Comparison of ENCODE assay signal across 8 cellular contexts in genomic region chr5:116137544-116138378, GRCh38. TPM values are rescaled to one million over a fixed set of nuclear protein-coding genes. Genes with fewer than 3 reads are reported as not detected.
DNase-seq lines count a peak whose midpoint lies in the region; ATAC-seq, FAIRE-seq and TF ChIP-seq lines count a peak whose summit lies in the region.

No MANE protein-coding gene starts in this region.

- H2AFZ ChIP-seq in endothelial cell of umbilical vein (ENCODE audit: low read depth, low read length): no peak overlapping the region

- FAIRE-seq in GM12892 (lab: Jason Lieb, UNC): peak; percentile 81
- peak; percentile 86 for FAIRE-seq in RCC 7860 (lab: Jason Lieb, UNC)
- FAIRE-seq in endothelial cell of umbilical vein (lab: Jason Lieb, UNC): peak; percentile 42

- no peaks in the 10 kb centered on the region for H3K79me2 ChIP-seq in endothelial cell of umbilical vein (ENCODE audit: control insufficient read depth, insufficient read depth, low read length)

- BruUV-seq in endothelial cell of umbilical vein (replicated peaks; lab: Mats Ljungman, UMichigan): no TSS peak

- no peak overlapping the region for H3K9ac ChIP-seq in endothelial cell of umbilical vein (replicated peaks; ENCODE audit: extremely low read depth, insufficient read depth, low read length)

- H3K4me2 ChIP-seq in endothelial cell of umbilical vein (ENCODE audit: insufficient read depth, low read length): no peak overlapping the region

- DNase-seq in AG08396 (ENCODE audit: low spot score) (peak; percentile 18), GM12892 (ENCODE audit: insufficient read length) (no peak), Kasumi-1 (lab: John Stamatoyannopoulos, UW) (peak; percentile 75 to 78), RCC 7860 (ENCODE audit: low spot score) (peak; percentile 43), endothelial cell of umbilical vein (ENCODE audit: low read depth, low spot score) (peak; percentile 71), T-helper 9 cell (no peak)
- peak in 7 of 9 donors; percentile 14 to 47 (median 38) for DNase-seq in naive thymus-derived CD4-positive, alpha-beta T cell
- DNase-seq in stimulated activated CD4-positive, alpha-beta T cell treated with anti-CD3 and anti-CD28 coated beads, Interleukin-12 subunit alpha, Interleukin-12 subunit beta, amount 100 ng/mL, for 4 hours: no peak

- no peaks in the 10 kb centered on the region for H4K20me1 ChIP-seq in endothelial cell of umbilical vein (replicated peaks; ENCODE audit: control insufficient read depth, extremely low read depth, insufficient read depth, low read length)

- peak; percentile 64 for ATAC-seq in naive thymus-derived CD4-positive, alpha-beta T cell

- dilution Hi-C loops in endothelial cell of umbilical vein (cut with MboI; ENCODE audit: extremely low pct_ligation_motif_present, low sequenced_read_pairs): no loop called here

- peaks cover 2% of the 10 kb centered on the region for H3K4me1 ChIP-seq in endothelial cell of umbilical vein (ENCODE audit: control insufficient read depth, extremely low read depth, insufficient read depth, low read length)
- H3K4me1 ChIP-seq in naive thymus-derived CD4-positive, alpha-beta T cell (ENCODE audit: control insufficient read depth in 2 of 2, insufficient read depth in 2 of 2, low read length in 2 of 2): no peaks in the 10 kb centered on the region

- no peaks in the 10 kb centered on the region for H3K9me3 Mint-ChIP-seq in naive thymus-derived CD4-positive, alpha-beta T cell

- intact Hi-C loops in endothelial cell of umbilical vein (cut with micrococcal nuclease): loop anchor here (1.0 to 5.0 kb wide), 3 partner anchors 250 to 438 kb away; no protein-coding TSS in a partner anchor
- intact Hi-C loops in naive thymus-derived CD4-positive, alpha-beta T cell (cut with micrococcal nuclease): loop anchor here (1.0 to 5.0 kb wide), 3 partner anchors 420 to 811 kb away; no protein-coding TSS in a partner anchor

- no peaks in the 10 kb centered on the region for H3K9me3 ChIP-seq in endothelial cell of umbilical vein (replicated peaks; ENCODE audit: control insufficient read depth, insufficient read depth, low read length)
- H3K9me3 ChIP-seq in naive thymus-derived CD4-positive, alpha-beta T cell (ENCODE audit: control insufficient read depth in 2 of 3, low read length in 3 of 3): no peaks in the 10 kb centered on the region

- no peaks in the 10 kb centered on the region for H3K27me3 ChIP-seq in endothelial cell of umbilical vein (ENCODE audit: control insufficient read depth in 2 of 2, insufficient read depth in 2 of 2, low read length in 2 of 2)
- H3K27me3 ChIP-seq in naive thymus-derived CD4-positive, alpha-beta T cell (ENCODE audit: control insufficient read depth in 2 of 2, insufficient read depth in 2 of 2, low read length in 2 of 2): no peaks in the 10 kb centered on the region

- H3K4me1 Mint-ChIP-seq in naive thymus-derived CD4-positive, alpha-beta T cell: peaks cover 8 to 50% (median 30%) of the 10 kb centered on the region in 7 donors

- TF ChIP-seq CTCF in endothelial cell of umbilical vein (IDR thresholded peaks at IDR 0.05; ENCODE audit: extremely low read depth in 1 of 2, insufficient read depth in 1 of 2, low read depth in 1 of 2, low read length in 2 of 2): peak; percentile 52 to 60

- peak overlapping the region in 7 of 9 donors; percentile 28 to 78 (median 58) for H3K27ac Mint-ChIP-seq in naive thymus-derived CD4-positive, alpha-beta T cell

- POLR2A ChIA-PET in endothelial cell of umbilical vein (lab: Charles Lee): no interaction called here
- POLR2A ChIA-PET in naive thymus-derived CD4-positive, alpha-beta T cell (lab: Charles Lee): no interaction called here

- H3K36me3 Mint-ChIP-seq in naive thymus-derived CD4-positive, alpha-beta T cell: peaks cover 0 to 22% (median 4%) of the 10 kb centered on the region in 5 donors

- no peak overlapping the region for H3K27ac ChIP-seq in endothelial cell of umbilical vein (ENCODE audit: insufficient read depth, low read depth, low read length)
- H3K27ac ChIP-seq in naive thymus-derived CD4-positive, alpha-beta T cell (ENCODE audit: low read depth, low read length): no peak overlapping the region

- TF ChIP-seq POLR2A in GM12892 (IDR thresholded peaks at IDR 0.05; ENCODE audit: low read depth, low read length): no peak
- TF ChIP-seq POLR2A in endothelial cell of umbilical vein (IDR thresholded peaks at IDR 0.05; ENCODE audit: low read depth, low read length): no peak

- no peaks in the 10 kb centered on the region for H3K36me3 ChIP-seq in endothelial cell of umbilical vein (ENCODE audit: control insufficient read depth in 2 of 2, extremely low read depth in 1 of 2, insufficient read depth in 2 of 2, low read length in 2 of 2)
- no peaks in the 10 kb centered on the region for H3K36me3 ChIP-seq in naive thymus-derived CD4-positive, alpha-beta T cell (ENCODE audit: control insufficient read depth in 2 of 3, insufficient read depth in 3 of 3, low read length in 3 of 3)

- CTCF ChIA-PET in endothelial cell of umbilical vein (lab: Charles Lee): interaction anchor here (0.7 to 1.9 kb wide), 11 partner anchors 9 to 502 kb away, joined by 3 to 8 read pairs (median 3); partner anchors contain the start of gene SEMA6A
- CTCF ChIA-PET in naive thymus-derived CD4-positive, alpha-beta T cell (lab: Charles Lee): interaction anchor here (0.6 to 0.8 kb wide), 4 partner anchors 8 to 1188 kb away, joined by 3 read pairs; no protein-coding TSS in a partner anchor

- no peaks in the 10 kb centered on the region for H3K9me1 ChIP-seq in endothelial cell of umbilical vein (replicated peaks; ENCODE audit: control insufficient read depth, extremely low read depth, insufficient read depth, low read length)

- H3K27me3 Mint-ChIP-seq in naive thymus-derived CD4-positive, alpha-beta T cell: no peaks in the 10 kb centered on the region

- no peak overlapping the region for H3K4me3 ChIP-seq in endothelial cell of umbilical vein (replicated peaks in 1 of 3; ENCODE audit: insufficient read depth in 1 of 3, low read depth in 1 of 3, low read length in 3 of 3)
- no peak overlapping the region for H3K4me3 ChIP-seq in naive thymus-derived CD4-positive, alpha-beta T cell (ENCODE audit: low read length)

- no peak overlapping the region for H3K4me3 Mint-ChIP-seq in naive thymus-derived CD4-positive, alpha-beta T cell

TF ChIP-seq in endothelial cell of umbilical vein, 7 proteins besides CTCF, POLR2A, EP300 and RAD21:
- TF ChIP-seq MYC (IDR thresholded peaks at IDR 0.05; ENCODE audit: low read depth, low read length): no peak
- no peak for TF ChIP-seq EZH2 (IDR thresholded peaks at IDR 0.05; ENCODE audit: borderline replicate concordance, low read depth, low read length, severe bottlenecking)
- no peak for TF ChIP-seq GATA2 (IDR thresholded peaks at IDR 0.05; ENCODE audit: insufficient read depth, insufficient read length, low read depth, low read length)
- no peak for TF ChIP-seq JUN (IDR thresholded peaks at IDR 0.05; ENCODE audit: borderline replicate concordance, insufficient read depth, insufficient read length, low read depth)
- TF ChIP-seq FOS (IDR thresholded peaks at IDR 0.05; ENCODE audit: borderline replicate concordance, insufficient read depth, low read length): no peak
- TF ChIP-seq, protein P1, sequence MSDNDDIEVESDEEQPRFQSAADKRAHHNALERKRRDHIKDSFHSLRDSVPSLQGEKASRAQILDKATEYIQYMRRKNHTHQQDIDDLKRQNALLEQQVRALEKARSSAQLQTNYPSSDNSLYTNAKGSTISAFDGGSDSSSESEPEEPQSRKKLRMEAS (IDR thresholded peaks at IDR 0.05; ENCODE audit: insufficient read depth, insufficient read length): no peak
- no peak for TF ChIP-seq POLR2AphosphoS5 (IDR thresholded peaks at IDR 0.05; ENCODE audit: insufficient read depth, low read depth, low read length)

RNA-seq across cellular contexts. Expression of gene COMMD10, which starts 52.9 kb away (rescaled TPM):
- 28.1 TPM for polyA plus RNA-seq in GM12892 (2012; ENCODE audit: missing spikeins)
- total RNA-seq in endothelial cell of umbilical vein: 26.2 and 27.0 TPM in 2 replicates
- 8.1 and 12.5 TPM in 2 replicates for polyA plus RNA-seq in endothelial cell of umbilical vein
- 14.7 and 15.2 TPM in 2 replicates for polyA plus RNA-seq in endothelial cell of umbilical vein (2011; cell fraction: cytosol; rRNA removed)
- polyA plus RNA-seq in endothelial cell of umbilical vein (2011; cell fraction: nucleus; rRNA removed): 18.1 and 22.9 TPM in 2 replicates
- 18.9 and 24.3 TPM in 2 replicates for polyA plus RNA-seq in endothelial cell of umbilical vein (2012)
- polyA minus RNA-seq in endothelial cell of umbilical vein: 14.7 and 16.7 TPM in 2 replicates
- 8.8 TPM for polyA minus RNA-seq in endothelial cell of umbilical vein (2011; cell fraction: cytosol; rRNA and poly(A)+ RNA removed)
- 48.1 and 56.4 TPM in 2 replicates for polyA minus RNA-seq in endothelial cell of umbilical vein (2011; cell fraction: nucleus; rRNA and poly(A)+ RNA removed)
- total RNA-seq in naive thymus-derived CD4-positive, alpha-beta T cell: 10 to 100 TPM; 29.4 to 50.6 (median 37.8) TPM
- polyA plus RNA-seq in naive thymus-derived CD4-positive, alpha-beta T cell: 10 to 100 TPM; 30.9 to 43.5 TPM

Comparison
In these comparisons a context has a peak if more than half of its experiments do, and no peak if none do; other contexts are left out.
1. DNase-seq: peak in AG08396 (single experiment), Kasumi-1 (2 of 2), RCC 7860 (single experiment), endothelial cell of umbilical vein (single experiment) and naive thymus-derived CD4-positive, alpha-beta T cell (7 of 9); none in GM12892 (single experiment), stimulated activated CD4-positive, alpha-beta T cell treated with anti-CD3 and anti-CD28 coated beads, Interleukin-12 subunit alpha, Interleukin-12 subunit beta, amount 100 ng/mL, for 4 hours (single experiment) and T-helper 9 cell (single experiment).